Comparison of ENCODE assay signal across 24 cellular contexts in the genomic region with DNA sequence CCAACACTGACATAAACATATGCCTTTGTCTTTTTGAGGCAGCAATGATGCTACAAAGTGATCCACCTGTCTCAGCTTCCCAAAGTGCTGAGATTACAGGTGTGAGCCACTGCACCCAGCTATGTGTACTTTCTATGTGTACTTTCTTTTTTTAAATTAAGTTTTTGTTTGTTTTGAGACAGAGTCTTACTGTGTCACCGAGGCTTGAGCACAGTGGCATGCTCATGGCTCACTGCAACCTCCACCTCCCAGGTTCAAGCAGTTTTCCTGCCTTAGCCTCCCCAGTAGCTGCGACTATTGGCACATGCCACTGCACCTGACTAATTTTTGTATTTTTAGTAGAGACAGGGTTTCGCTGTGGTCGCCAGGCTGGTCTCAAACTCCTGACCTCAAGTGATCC.
"Had no signal": no experiment of that assay in that cellular context is flagged by ENCODE, and none has a peak within 500 bp of the region (broad histone marks: within the 10 kb centered on the region; RNA-seq: fewer than 3 reads in every experiment).

No MANE protein-coding gene starts in this region.

- H3K4me3 Mint-ChIP-seq: mesothelial cell of epicardium; naive thymus-derived CD4-positive, alpha-beta T cell; nephron; neural progenitor cell; stimulated activated effector memory CD8-positive, alpha-beta T cell treated with anti-CD3 and anti-CD28 coated beads, Interleukin-12 subunit alpha, Interleukin-12 subunit beta, amount 100 ng/mL, for 72 hours had no signal

- H3K4me2 ChIP-seq: neural progenitor cell had no signal

- DNase-seq: dermis blood vessel endothelial cell; effector memory CD4-positive, alpha-beta T cell; esophagus squamous epithelium; foreskin melanocyte; glutamatergic neuron; heart right ventricle; hippocampal formation; mesenchymal stem cell; naive thymus-derived CD4-positive, alpha-beta T cell; sigmoid colon; stimulated activated CD4-positive, alpha-beta T cell treated with anti-CD3 and anti-CD28 coated beads, Interleukin-2, amount 100 ng/mL, for 24 hours; stimulated activated CD4-positive, alpha-beta T cell treated with anti-CD3 and anti-CD28 coated beads, Interleukin-4, amount 100 ng/mL, for 24 hours; stimulated activated naive CD4-positive, alpha-beta T cell treated with Interleukin-2 at 50 U/mL for 16 hours; stomach; thyroid gland; trophoblast cell had no signal

- H3K27ac ChIP-seq: coronary artery, heart right ventricle, neural progenitor cell, prostate gland, right atrium auricular region, sigmoid colon, thyroid gland had no signal

- H2AFZ ChIP-seq: neural progenitor cell had no signal

- H3K27ac Mint-ChIP-seq: mesothelial cell of epicardium; naive thymus-derived CD4-positive, alpha-beta T cell; nephron; neural progenitor cell; stimulated activated effector memory CD8-positive, alpha-beta T cell treated with anti-CD3 and anti-CD28 coated beads, Interleukin-12 subunit alpha, Interleukin-12 subunit beta, amount 100 ng/mL, for 72 hours had no signal

- H3K27me3 ChIP-seq: esophagus squamous epithelium, heart right ventricle, neural progenitor cell, right atrium auricular region, sigmoid colon, stomach, thyroid gland had no signal

- H3K4me3 ChIP-seq: coronary artery, esophagus squamous epithelium, heart right ventricle, lung, neural progenitor cell, prostate gland, right atrium auricular region, sigmoid colon, stomach, thyroid gland had no signal

- H3K9me3 ChIP-seq: prostate gland, sigmoid colon, thyroid gland had no signal

- H3K4me1 ChIP-seq: neural progenitor cell, prostate gland, right atrium auricular region, sigmoid colon had no signal

- H3K36me3 Mint-ChIP-seq: mesothelial cell of epicardium had no signal

- H3K4me1 Mint-ChIP-seq: mesothelial cell of epicardium, nephron, neural progenitor cell had no signal

- H3K36me3 ChIP-seq: esophagus squamous epithelium, heart right ventricle, neural progenitor cell, prostate gland, right atrium auricular region, sigmoid colon, stomach, thyroid gland had no signal
